Comparison of ENCODE assay signal across 13 cellular contexts in genomic region chr5:103211858-103212500, GRCh38. TPM values are rescaled to one million over a fixed set of nuclear protein-coding genes. Genes with fewer than 3 reads are reported as not detected.
DNase-seq lines count a peak whose midpoint lies in the region; ATAC-seq lines count a peak whose summit lies in the region.
"Had no signal": no experiment of that assay in that cellular context is flagged by ENCODE, and none has a peak within 500 bp of the region (broad histone marks: within the 10 kb centered on the region; RNA-seq: fewer than 3 reads in every experiment).

No MANE protein-coding gene starts in this region.

- POLR2A ChIA-PET in activated CD4-positive, alpha-beta T cell treated with anti-CD3 and anti-CD28 coated beads for 36 hours (lab: Charles Lee) = interaction anchor here (0.7 kb wide), 1 partner anchor 12 kb away, joined by 5 read pairs; no protein-coding TSS in a partner anchor

- H3K9me3 Mint-ChIP-seq in activated CD4-positive, alpha-beta T cell treated with anti-CD3 and anti-CD28 coated beads for 36 hours (ENCODE audit: low read depth) = no peaks in the 10 kb centered on the region
- no peaks in the 10 kb centered on the region for H3K9me3 Mint-ChIP-seq in natural killer cell treated with Interleukin-12 subunit alpha and Interleukin-12 subunit beta and Interleukin-15 and Interleukin-18, amount 100 ng/mL, for 72 hours

- no peaks in the 10 kb centered on the region for H3K36me3 ChIP-seq in HAP-1 (replicated peaks)
- H3K36me3 ChIP-seq: right lobe of liver had no signal

- H3K9me3 ChIP-seq in HAP-1 = no peaks in the 10 kb centered on the region
- H3K9me3 ChIP-seq: A549, heart left ventricle, right lobe of liver had no signal

- H3K27me3 Mint-ChIP-seq in activated CD4-positive, alpha-beta T cell treated with anti-CD3 and anti-CD28 coated beads for 36 hours = no peaks in the 10 kb centered on the region
- no peaks in the 10 kb centered on the region for H3K27me3 Mint-ChIP-seq in natural killer cell treated with Interleukin-12 subunit alpha and Interleukin-12 subunit beta and Interleukin-15 and Interleukin-18, amount 100 ng/mL, for 72 hours

- peaks cover 8% of the 10 kb centered on the region; the same call in 1 of the 2 replicates for H3K4me1 ChIP-seq in HAP-1
- H3K4me1 ChIP-seq: A549, right lobe of liver had no signal

- H3K4me3 Mint-ChIP-seq in activated CD4-positive, alpha-beta T cell treated with anti-CD3 and anti-CD28 coated beads for 36 hours = no peak overlapping the region
- H3K4me3 Mint-ChIP-seq in natural killer cell treated with Interleukin-12 subunit alpha and Interleukin-12 subunit beta and Interleukin-15 and Interleukin-18, amount 100 ng/mL, for 72 hours = peak overlapping the region; percentile 70

- peak overlapping the region; percentile 22 for H3K27ac Mint-ChIP-seq in activated CD4-positive, alpha-beta T cell treated with anti-CD3 and anti-CD28 coated beads for 36 hours
- H3K27ac Mint-ChIP-seq in natural killer cell treated with Interleukin-12 subunit alpha and Interleukin-12 subunit beta and Interleukin-15 and Interleukin-18, amount 100 ng/mL, for 72 hours = peak overlapping the region; percentile 61 to 75

- H3K4me1 Mint-ChIP-seq in activated CD4-positive, alpha-beta T cell treated with anti-CD3 and anti-CD28 coated beads for 36 hours = peaks cover 18% of the 10 kb centered on the region
- peaks cover 18 to 34% of the 10 kb centered on the region in 2 donors for H3K4me1 Mint-ChIP-seq in natural killer cell treated with Interleukin-12 subunit alpha and Interleukin-12 subunit beta and Interleukin-15 and Interleukin-18, amount 100 ng/mL, for 72 hours (ENCODE audit: low read depth in 2 of 2)

- no peak overlapping the region for H3K4me3 ChIP-seq in HAP-1
- H3K4me3 ChIP-seq: A549, heart left ventricle, right lobe of liver had no signal

- peak; percentile 63 for ATAC-seq in activated CD4-positive, alpha-beta T cell treated with anti-CD3 and anti-CD28 coated beads for 36 hours
- peak; percentile 93 for ATAC-seq in HG02571 (IDR thresholded peaks at IDR 0.05; ENCODE audit: unreplicated experiment)
- ATAC-seq in natural killer cell treated with Interleukin-12 subunit alpha and Interleukin-12 subunit beta and Interleukin-15 and Interleukin-18, amount 100 ng/mL, for 72 hours = peak; percentile 75 to 82
- ATAC-seq: A549, heart left ventricle, PC-3 had no signal

- CTCF ChIA-PET in activated CD4-positive, alpha-beta T cell treated with anti-CD3 and anti-CD28 coated beads for 36 hours (lab: Charles Lee) = interaction anchor here (0.8 to 2.6 kb wide), 3 partner anchors 13 to 180 kb away, joined by 3 to 12 read pairs (median 4); no protein-coding TSS in a partner anchor

- in situ Hi-C loops in HAP-1 (cut with MboI; ENCODE audit: low sequenced_read_pairs) = no loop called here

- DNase-seq in activated CD4-positive, alpha-beta T cell treated with anti-CD3 and anti-CD28 coated beads for 36 hours = no peak
- no peak for DNase-seq in activated CD4-positive, alpha-beta T cell treated with anti-CD3 and anti-CD28 coated beads, Interleukin-2, amount 50 U/mL, for 4 hours
- DNase-seq in NAMALWA (ENCODE audit: low spot score) (peak; percentile 13), ecto neural progenitor cell (ENCODE audit: low spot score) (no peak), HAP-1 (ENCODE audit: low spot score in 2 of 2) (no peak)
- no peak for DNase-seq in natural killer cell treated with Interleukin-12 subunit alpha and Interleukin-12 subunit beta and Interleukin-15 and Interleukin-18, amount 100 ng/mL, for 72 hours (ENCODE audit: low spot score)
- no peak for DNase-seq in stimulated activated CD4-positive, alpha-beta T cell treated with anti-CD3 and anti-CD28 coated beads, Interleukin-12 subunit alpha, Interleukin-12 subunit beta, amount 100 ng/mL, for 4 hours
- DNase-seq: activated naive CD4-positive, alpha-beta T cell; heart left ventricle; PC-3; right lobe of liver had no signal

- intact Hi-C loops in activated CD4-positive, alpha-beta T cell treated with anti-CD3 and anti-CD28 coated beads for 36 hours (cut with DNase I, micrococcal nuclease) = no loop called here

- H3K27me3 ChIP-seq in HAP-1 (ENCODE audit: low read depth) = no peaks in the 10 kb centered on the region
- H3K27me3 ChIP-seq: heart left ventricle, right lobe of liver had no signal

- H3K36me3 Mint-ChIP-seq in activated CD4-positive, alpha-beta T cell treated with anti-CD3 and anti-CD28 coated beads for 36 hours (ENCODE audit: low read depth) = no peaks in the 10 kb centered on the region
- no peaks in the 10 kb centered on the region for H3K36me3 Mint-ChIP-seq in natural killer cell treated with Interleukin-12 subunit alpha and Interleukin-12 subunit beta and Interleukin-15 and Interleukin-18, amount 100 ng/mL, for 72 hours

RNA-seq across cellular contexts. Expression of gene MACIR, which starts 46.6 kb away (rescaled TPM):
- 1 to 10 TPM; 9.4 to 9.8 TPM for total RNA-seq in activated CD4-positive, alpha-beta T cell treated with anti-CD3 and anti-CD28 coated beads for 36 hours
- 1 to 10 TPM; 5.9 to 8.5 TPM for total RNA-seq in natural killer cell treated with Interleukin-12 subunit alpha and Interleukin-12 subunit beta and Interleukin-15 and Interleukin-18, amount 100 ng/mL, for 72 hours
